21 cellular contexts compared by ENCODE assay signal in genomic region chr20:5842465-5842864, GRCh38.
A peak's percentile ranks its signal among the peaks of the same experiment; 100 is the strongest.
DNase-seq lines count a peak whose midpoint lies in the region; ATAC-seq, FAIRE-seq and TF ChIP-seq lines count a peak whose summit lies in the region.
"Had no signal": no experiment of that assay in that cellular context is flagged by ENCODE, and none has a peak within 500 bp of the region (broad histone marks: within the 10 kb centered on the region; RNA-seq: fewer than 3 reads in every experiment).

No MANE protein-coding gene starts in this region.

- H3K27me3 Mint-ChIP-seq in CD4-positive, CD25-positive, alpha-beta regulatory T cell, result no peaks in the 10 kb centered on the region
- peaks cover 2% of the 10 kb centered on the region for H3K27me3 Mint-ChIP-seq in activated T-helper 2 cell treated with anti-CD3 and anti-CD28 coated beads, Interferon-gamma antibody, Interleukin-2, Interleukin-4, amounts not matched to agents 10 μg/mL and 5 μg/mL and 100 μg/mL, durations not matched to agents 14 hours and 24 hours and 36 hours (ENCODE audit: low read depth)

- no peaks in the 10 kb centered on the region for H3K9me2 ChIP-seq in hepatocyte (replicated peaks; ENCODE audit: insufficient read depth)

- no peak for ATAC-seq in CD4-positive, CD25-positive, alpha-beta regulatory T cell (ENCODE audit: low read depth in 2 of 2)
- ATAC-seq in sciatic nerve, result no peak
- ATAC-seq in HG03139 (IDR thresholded peaks at IDR 0.05; ENCODE audit: unreplicated experiment), result no peak
- ATAC-seq: A549 had no signal

- H3K4me3 Mint-ChIP-seq in CD4-positive, CD25-positive, alpha-beta regulatory T cell, result peak overlapping the region in 2 of 4 donors; percentile 72 to 73
- H3K4me3 Mint-ChIP-seq in activated T-helper 2 cell treated with anti-CD3 and anti-CD28 coated beads, Interferon-gamma antibody, Interleukin-2, Interleukin-4, amounts not matched to agents 10 μg/mL and 5 μg/mL and 100 μg/mL, durations not matched to agents 14 hours and 24 hours and 36 hours (ENCODE audit: low read depth), result no peak overlapping the region

- peaks cover 0 to 4% (median 0%) of the 10 kb centered on the region in 7 donors for H3K9me3 Mint-ChIP-seq in CD4-positive, CD25-positive, alpha-beta regulatory T cell
- peaks cover 7% of the 10 kb centered on the region for H3K9me3 Mint-ChIP-seq in activated T-helper 2 cell treated with anti-CD3 and anti-CD28 coated beads, Interferon-gamma antibody, Interleukin-2, Interleukin-4, amounts not matched to agents 10 μg/mL and 5 μg/mL and 100 μg/mL, durations not matched to agents 14 hours and 24 hours and 36 hours

- H3K27ac Mint-ChIP-seq in CD4-positive, CD25-positive, alpha-beta regulatory T cell, result peak overlapping the region in 2 of 3 donors; percentile 89 to 95
- H3K27ac Mint-ChIP-seq in activated T-helper 2 cell treated with anti-CD3 and anti-CD28 coated beads, Interferon-gamma antibody, Interleukin-2, Interleukin-4, amounts not matched to agents 10 μg/mL and 5 μg/mL and 100 μg/mL, durations not matched to agents 14 hours and 24 hours and 36 hours, result peak overlapping the region; percentile 75

- peak overlapping the region; percentile 88 for H3K27ac ChIP-seq in CD4-positive, CD25-positive, alpha-beta regulatory T cell (ENCODE audit: insufficient read depth, low read length, poor library complexity, severe bottlenecking)
- peak overlapping the region; percentile 28 for H3K27ac ChIP-seq in hepatocyte
- H3K27ac ChIP-seq: A549, BLaER1, HL-60, PC-9, SJSA1 had no signal

- no peak overlapping the region for H2AFZ ChIP-seq in hepatocyte
- H2AFZ ChIP-seq: PC-9 had no signal

- no peaks in the 10 kb centered on the region for H3K27me3 ChIP-seq in CD4-positive, CD25-positive, alpha-beta regulatory T cell (ENCODE audit: control insufficient read depth, insufficient read depth, low read length)
- no peaks in the 10 kb centered on the region for H3K27me3 ChIP-seq in hepatocyte
- H3K27me3 ChIP-seq: BLaER1 had no signal

- WGBS in hepatocyte (ENCODE audit: low lambda C conversion rate, missing lambda C conversion rate), result 91% methylated on average over 2 of the region's 2 CpGs

- no peak for TF ChIP-seq POLR2A in GM12891 (IDR thresholded peaks at IDR 0.05; ENCODE audit: low read depth, low read length)

- no peak overlapping the region for H3K4me2 ChIP-seq in hepatocyte
- H3K4me2 ChIP-seq: A549, BLaER1, PC-9 had no signal

- H3K36me3 Mint-ChIP-seq in CD4-positive, CD25-positive, alpha-beta regulatory T cell, result peaks cover 5% of the 10 kb centered on the region
- H3K36me3 Mint-ChIP-seq in activated T-helper 2 cell treated with anti-CD3 and anti-CD28 coated beads, Interferon-gamma antibody, Interleukin-2, Interleukin-4, amounts not matched to agents 10 μg/mL and 5 μg/mL and 100 μg/mL, durations not matched to agents 14 hours and 24 hours and 36 hours (ENCODE audit: low read depth), result peaks cover 10% of the 10 kb centered on the region

- no peak for TF ChIP-seq CTCF in hepatocyte (IDR thresholded peaks at IDR 0.05; ENCODE audit: poor library complexity)

- H3K79me2 ChIP-seq in hepatocyte, result no peaks in the 10 kb centered on the region

- FAIRE-seq in GM12891 (lab: Jason Lieb, UNC), result peak; percentile 28
- FAIRE-seq: HTR-8/SVneo had no signal

- no peaks in the 10 kb centered on the region for H3K36me3 ChIP-seq in CD4-positive, CD25-positive, alpha-beta regulatory T cell (ENCODE audit: control insufficient read depth, insufficient read depth, low read length)
- H3K36me3 ChIP-seq in hepatocyte (replicated peaks; ENCODE audit: insufficient read depth, low read depth), result no peaks in the 10 kb centered on the region
- H3K36me3 ChIP-seq: BLaER1, SJSA1 had no signal

- peaks cover 40% of the 10 kb centered on the region for H3K4me1 ChIP-seq in CD4-positive, CD25-positive, alpha-beta regulatory T cell (ENCODE audit: control insufficient read depth, insufficient read depth, low read length, poor library complexity, severe bottlenecking)
- H3K4me1 ChIP-seq in hepatocyte (ENCODE audit: insufficient read depth), result peaks cover 23% of the 10 kb centered on the region
- H3K4me1 ChIP-seq: SJSA1 had no signal

- H4K20me1 ChIP-seq in hepatocyte (ENCODE audit: insufficient read depth, poor library complexity, severe bottlenecking), result no peaks in the 10 kb centered on the region
- H4K20me1 ChIP-seq: BLaER1 had no signal

- DNase-seq in CD4-positive, CD25-positive, alpha-beta regulatory T cell, result no peak
- DNase-seq in GM12891 (ENCODE audit: insufficient read length, low spot score) (no peak), hepatocyte (ENCODE audit: low spot score) (no peak), sciatic nerve (ENCODE audit: low spot score) (no peak), SKM-1 (lab: John Stamatoyannopoulos, UW; ENCODE audit: unreplicated experiment) (no peak)
- no peak for DNase-seq in activated T-helper 2 cell treated with anti-CD3 and anti-CD28 coated beads, Interferon-gamma antibody, Interleukin-2, Interleukin-4, amounts not matched to agents 10 μg/mL and 5 μg/mL and 100 μg/mL, durations not matched to agents 14 hours and 24 hours and 36 hours (ENCODE audit: low spot score)
- DNase-seq: DMS79 treated with DMSO at 0.1 percent for 48 hours, H7, IMR-90, NCI-H1417 treated with DMSO at 0.1 percent for 48 hours, NCI-H1930, NCI-H226, NCI-H524, NCI-H82, PC-9 had no signal

- H3K4me3 ChIP-seq in CD4-positive, CD25-positive, alpha-beta regulatory T cell (ENCODE audit: low read depth, low read length), result peak overlapping the region; percentile 60
- no peak overlapping the region for H3K4me3 ChIP-seq in hepatocyte
- H3K4me3 ChIP-seq: A549, BLaER1, PC-9, SJSA1 had no signal

- H3K4me1 Mint-ChIP-seq in CD4-positive, CD25-positive, alpha-beta regulatory T cell, result peaks cover 32 to 69% (median 56%) of the 10 kb centered on the region in 4 donors
- peaks cover 46% of the 10 kb centered on the region for H3K4me1 Mint-ChIP-seq in activated T-helper 2 cell treated with anti-CD3 and anti-CD28 coated beads, Interferon-gamma antibody, Interleukin-2, Interleukin-4, amounts not matched to agents 10 μg/mL and 5 μg/mL and 100 μg/mL, durations not matched to agents 14 hours and 24 hours and 36 hours (ENCODE audit: low read depth)

- intact Hi-C loops in activated T-helper 2 cell treated with anti-CD3 and anti-CD28 coated beads, Interferon-gamma antibody, Interleukin-2, Interleukin-4, amounts not matched to agents 10 μg/mL and 5 μg/mL and 100 μg/mL, durations not matched to agents 14 hours and 24 hours and 36 hours (cut with micrococcal nuclease), result loop anchor here (5.0 kb wide), 2 partner anchors 170 to 235 kb away; no protein-coding TSS in a partner anchor
- intact Hi-C loops in sciatic nerve (cut with DNase I), result no loop called here

- no peaks in the 10 kb centered on the region for H3K9me3 ChIP-seq in CD4-positive, CD25-positive, alpha-beta regulatory T cell (ENCODE audit: control insufficient read depth in 2 of 2, low read length in 2 of 2)
- no peaks in the 10 kb centered on the region for H3K9me3 ChIP-seq in hepatocyte (ENCODE audit: low read depth)
- H3K9me3 ChIP-seq: SJSA1 had no signal

TF ChIP-seq in GM12891, 5 proteins besides CTCF, POLR2A, EP300 and RAD21:
- TF ChIP-seq POLR2AphosphoS5 (IDR thresholded peaks at IDR 0.05; ENCODE audit: low read depth, low read length) (no peak), POU2F2 (IDR thresholded peaks at IDR 0.05; ENCODE audit: low read depth, low read length) (no peak), SPI1 (IDR thresholded peaks at IDR 0.05; ENCODE audit: low read depth, low read length) (no peak), PAX5 (IDR thresholded peaks at IDR 0.05; ENCODE audit: insufficient read depth, low read length, severe bottlenecking) (no peak), TAF1 (IDR thresholded peaks at IDR 0.05; ENCODE audit: low read depth, low read length) (no peak)
